ENCODE assay signal across 8 cellular contexts in genomic region chr6:30914076-30914853, GRCh38. TPM values are rescaled to one million over a fixed set of nuclear protein-coding genes. Genes with fewer than 3 reads are reported as not detected.
DNase-seq lines count a peak whose midpoint lies in the region; ATAC-seq lines count a peak whose summit lies in the region.

Gene VARS2 (plus strand): TSS chr6:30914238. CDS start chr6:30914837, 599 bp downstream.

- peak within 1 kb of the TSS; percentile 26 for H3K27ac ChIP-seq in mesodermal cell (ENCODE audit: low read depth, low read length, severe bottlenecking)

- H3K4me3 ChIP-seq in endocrine pancreas (ENCODE audit: control insufficient read depth, insufficient read depth, low read length) (peak within 1 kb of the TSS; percentile 60), mesodermal cell (ENCODE audit: extremely low read depth, insufficient read depth, low read length, poor library complexity, severe bottlenecking) (peak within 1 kb of the TSS; percentile 28)

- H3K36me3 ChIP-seq in endocrine pancreas (ENCODE audit: control insufficient read depth, insufficient read depth, low read length) (no peaks in the 10 kb centered on the region), mesodermal cell (ENCODE audit: control insufficient read depth, insufficient read depth, low read length) (peaks cover 66% of the 10 kb centered on the region)

- H3K4me1 ChIP-seq in endocrine pancreas (ENCODE audit: control insufficient read depth, insufficient read depth, low read length) = no peaks in the 10 kb centered on the region
- H3K4me1 ChIP-seq in mesodermal cell (ENCODE audit: control insufficient read depth, insufficient read depth, low read length, poor library complexity, severe bottlenecking) = peaks cover 7% of the 10 kb centered on the region

- WGBS in mesodermal cell (ENCODE audit: insufficient coverage in 2 of 2), 2 experiments = 10 to 13% methylated on average over 41 to 50 of the region's 52 CpGs

- H3K9me3 ChIP-seq in endocrine pancreas (ENCODE audit: control insufficient read depth, low read length) = no peaks in the 10 kb centered on the region
- no peaks in the 10 kb centered on the region for H3K9me3 ChIP-seq in mesodermal cell (ENCODE audit: control insufficient read depth, low read length)

- peak; percentile 96 for DNase-seq in COLO829 (ENCODE audit: low spot score)
- DNase-seq in HT-29 (ENCODE audit: low spot score) = peak; percentile 97
- peak; percentile 83 to 94 for DNase-seq in NOMO-1 (lab: John Stamatoyannopoulos, UW; ENCODE audit: unreplicated experiment in 2 of 2)
- peak; percentile 70 to 87 (median 83) for DNase-seq in activated CD8-positive, alpha-beta memory T cell treated with anti-CD3 and anti-CD28 coated beads for 48 hours (ENCODE audit: low read depth in 2 of 3, low spot score in 2 of 3)
- DNase-seq in stimulated activated CD8-positive, alpha-beta memory T cell treated with anti-CD3 and anti-CD28 coated beads, Interleukin-15, amount 100 ng/mL, for 48 hours (ENCODE audit: low read depth in 2 of 2) = peak; percentile 85 to 86

- ATAC-seq in GM19463 (IDR thresholded peaks at IDR 0.05; ENCODE audit: unreplicated experiment) = peak; percentile 91

- H3K9ac ChIP-seq in endocrine pancreas (ENCODE audit: control insufficient read depth, insufficient read depth, low read length) = peak within 1 kb of the TSS; percentile 94

- no peaks in the 10 kb centered on the region for H3K27me3 ChIP-seq in endocrine pancreas (ENCODE audit: control insufficient read depth, insufficient read depth, low read length)

RNA-seq across cellular contexts. Expression of gene VARS2, which starts in this region (rescaled TPM):
- 23.2 and 24.4 TPM in 2 replicates for total RNA-seq in HT-29 (2014; rRNA removed; shearing (Covaris generic))
- 27.9 TPM for polyA plus RNA-seq in mesodermal cell (2013, experiment 1 of 2)
- 22.3 TPM for polyA plus RNA-seq in mesodermal cell (2013, experiment 2 of 2)

Comparison
In these comparisons a context has a peak if more than half of its experiments do, and no peak if none do; other contexts are left out.
1. Peak in every context shown above with its lines: DNase-seq, ATAC-seq, H3K4me3 ChIP-seq and H3K27ac ChIP-seq.